In the genomic region with DNA sequence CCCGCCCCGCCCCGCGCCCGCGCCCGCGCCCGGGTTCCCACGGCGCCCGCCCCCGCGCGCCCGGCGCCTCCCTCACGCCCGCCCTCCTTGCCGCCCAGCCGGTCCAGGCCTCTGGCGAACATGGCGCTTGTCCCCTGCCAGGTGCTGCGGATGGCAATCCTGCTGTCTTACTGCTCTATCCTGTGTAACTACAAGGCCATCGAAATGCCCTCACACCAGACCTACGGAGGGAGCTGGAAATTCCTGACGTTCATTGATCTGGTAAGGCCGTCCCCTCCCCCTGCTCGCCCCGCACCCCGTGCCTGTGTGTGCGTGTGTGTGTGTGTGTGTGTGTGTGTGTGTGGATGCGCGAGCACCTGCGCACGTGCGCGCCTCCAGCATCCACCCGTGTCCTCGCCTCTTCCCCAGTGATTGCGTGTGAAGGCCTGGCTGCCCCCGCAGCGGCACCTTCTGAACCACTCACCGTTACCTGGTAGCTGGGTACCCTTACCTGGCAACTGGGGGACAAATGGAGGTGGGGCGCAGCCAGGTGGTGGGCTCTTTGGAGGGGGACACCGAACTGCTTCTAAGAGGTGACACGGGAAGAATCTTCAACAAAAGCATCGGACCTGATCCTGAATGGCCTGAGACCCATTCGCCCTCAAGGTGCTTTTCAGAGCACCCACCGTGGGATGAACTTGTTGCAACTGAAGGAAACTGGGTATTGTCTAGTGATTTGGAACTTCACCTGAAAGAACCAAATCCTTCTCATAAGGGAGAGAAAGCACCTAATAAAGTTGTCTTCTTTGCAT, we compare ENCODE assay signal across 8 cellular contexts. TPM values are rescaled to one million over a fixed set of nuclear protein-coding genes. Genes with fewer than 3 reads are reported as not detected.
DNase-seq lines count a peak whose midpoint lies in the region; ATAC-seq, FAIRE-seq and TF ChIP-seq lines count a peak whose summit lies in the region.

A gene with protein sequence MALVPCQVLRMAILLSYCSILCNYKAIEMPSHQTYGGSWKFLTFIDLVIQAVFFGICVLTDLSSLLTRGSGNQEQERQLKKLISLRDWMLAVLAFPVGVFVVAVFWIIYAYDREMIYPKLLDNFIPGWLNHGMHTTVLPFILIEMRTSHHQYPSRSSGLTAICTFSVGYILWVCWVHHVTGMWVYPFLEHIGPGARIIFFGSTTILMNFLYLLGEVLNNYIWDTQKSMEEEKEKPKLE (plus strand): TSS at position 84 of the 791 bp plus-strand sequence. CDS start 37 bp downstream, at position 121.

- H3K36me3 ChIP-seq in brain microvascular endothelial cell (replicated peaks), result no peaks in the 10 kb centered on the region
- no peaks in the 10 kb centered on the region for H3K36me3 ChIP-seq in kidney (ENCODE audit: control insufficient read depth in 1 of 2, insufficient read depth in 2 of 2, low read length in 2 of 2)

- BruUV-seq in Calu3 (replicated peaks; lab: Mats Ljungman, UMichigan), result no TSS peak

- H3K9ac ChIP-seq in kidney (ENCODE audit: low read length in 2 of 2), result peak within 1 kb of the TSS; percentile 81 to 90

- peaks cover 33% of the 10 kb centered on the region for H3K4me1 Mint-ChIP-seq in Calu3 (ENCODE audit: low read depth, unreplicated experiment)

- peak; percentile 74 for DNase-seq in Calu3
- peak; percentile 5 for DNase-seq in HT1080 (ENCODE audit: low read depth)
- peak; percentile 51 for DNase-seq in T-helper 9 cell
- peak; percentile 33 for DNase-seq in brain microvascular endothelial cell
- peak; percentile 92 for DNase-seq in kidney
- peak; percentile 29 to 53 for DNase-seq in stimulated activated CD4-positive, alpha-beta T cell treated with anti-CD3 and anti-CD28 coated beads, Interleukin-15, amount 100 ng/mL, for 1 hour (ENCODE audit: low read depth in 1 of 2, low spot score in 1 of 2)
- DNase-seq in GM10248 (ENCODE audit: extremely low spot score), result no peak

- POLR2A ChIA-PET in GM10248 (lab: Yijun Ruan, JAX), result interaction anchor here (0.7 kb wide), 1 partner anchor 1251 kb away, joined by 4 read pairs; no protein-coding TSS in a partner anchor

- CTCF ChIA-PET in Calu3 (lab: Charles Lee) (interaction anchor here (0.7 to 1.3 kb wide), 2 partner anchors 586 to 1573 kb away, joined by 3 read pairs; no protein-coding TSS in a partner anchor), GM10248 (lab: Yijun Ruan, JAX) (interaction anchor here (0.9 kb wide), 1 partner anchor 26 kb away, joined by 3 read pairs; no protein-coding TSS in a partner anchor)

- H3K4me1 ChIP-seq in kidney (ENCODE audit: control insufficient read depth in 1 of 2, insufficient read depth in 1 of 2, low read depth in 1 of 2, low read length in 2 of 2), result peaks cover 11 to 19% of the 10 kb centered on the region in 2 donors

- peak within 1 kb of the TSS; percentile 98 for H3K27ac Mint-ChIP-seq in Calu3 (ENCODE audit: unreplicated experiment)

- no peaks in the 10 kb centered on the region for H3K27me3 Mint-ChIP-seq in Calu3 (ENCODE audit: unreplicated experiment)

- peak; percentile 72 for ATAC-seq in GM21381 (IDR thresholded peaks at IDR 0.05; ENCODE audit: unreplicated experiment)

- in situ Hi-C loops in brain microvascular endothelial cell (cut with HindIII; ENCODE audit: low pct_ligation_motif_present, low sequenced_read_pairs), result no loop called here

- peak within 1 kb of the TSS; percentile 94 for H3K4me3 Mint-ChIP-seq in Calu3 (ENCODE audit: low read depth, unreplicated experiment)

- no peak for FAIRE-seq in kidney (lab: Jason Lieb, UNC)

- TF ChIP-seq CTCF in Calu3 (IDR thresholded peaks at IDR 0.05; ENCODE audit: unreplicated experiment) (no peak), brain microvascular endothelial cell (IDR thresholded peaks at IDR 0.05; ENCODE audit: low read depth, low read length, missing control alignments) (no peak), kidney (IDR thresholded peaks at IDR 0.05; ENCODE audit: borderline replicate concordance, extremely low read depth, insufficient read depth) (no peak), GM10248 (IDR thresholded peaks at IDR 0.05; ENCODE audit: control extremely low read depth, extremely low read depth, low read depth, missing control alignments) (no peak)

- peaks cover 4% of the 10 kb centered on the region for H3K9me3 Mint-ChIP-seq in Calu3 (ENCODE audit: low read depth, unreplicated experiment)

- intact Hi-C loops in Calu3 (cut with micrococcal nuclease; ENCODE audit: unreplicated experiment) (no loop called here), kidney (cut with DNase I) (no loop called here)

- peaks cover 24% of the 10 kb centered on the region for H3K36me3 Mint-ChIP-seq in Calu3 (ENCODE audit: insufficient read depth, unreplicated experiment)

- H3K27ac ChIP-seq in brain microvascular endothelial cell (peak within 1 kb of the TSS; percentile 89), kidney (ENCODE audit: low read depth in 2 of 2, low read length in 2 of 2) (peak within 1 kb of the TSS; percentile 91 to 96)

- H3K4me3 ChIP-seq in brain microvascular endothelial cell (ENCODE audit: low read depth, low read length), result peak within 1 kb of the TSS; percentile 75
- H3K4me3 ChIP-seq in kidney (ENCODE audit: low read length in 2 of 2), result peak within 1 kb of the TSS; percentile 83 to 96

- H3K27me3 ChIP-seq in brain microvascular endothelial cell (replicated peaks), result no peaks in the 10 kb centered on the region

- no peaks in the 10 kb centered on the region for H3K9me3 ChIP-seq in kidney (ENCODE audit: control insufficient read depth in 1 of 2, low read length in 2 of 2)

RNA-seq across cellular contexts. Expression of the gene that starts here (rescaled TPM):
- total RNA-seq in Calu3 (2022), result 46.3 and 57.2 TPM in 2 replicates
- 30.8 and 33.7 TPM in 2 replicates for total RNA-seq in HT1080 (2014; rRNA removed; shearing (Covaris generic))
- polyA plus RNA-seq in HT1080 (2015; cell fraction: cytosol; rRNA removed), result 63.1 and 77.8 TPM in 2 replicates
- polyA plus RNA-seq in HT1080 (2015; cell fraction: nucleus; rRNA removed), result 49.3 and 55.7 TPM in 2 replicates
- 57.3 TPM for total RNA-seq in kidney
- polyA plus RNA-seq in kidney (ENCODE audit: insufficient read depth, low read depth, low replicate concordance), result 146 TPM
